Comparison of ENCODE assay signal across 1 cellular context in genomic region chr11:84430661-84431060, GRCh38.
TF ChIP-seq lines count a peak whose summit lies in the region.

No MANE protein-coding gene starts in this region.

TF ChIP-seq in GM23338, 12 proteins besides CTCF, POLR2A, EP300 and RAD21 (continued from another document):
- no peak for TF ChIP-seq ZNF462 (CRISPR knock-in tag; IDR thresholded peaks at IDR 0.05)
- TF ChIP-seq ETS1 (IDR thresholded peaks at IDR 0.05), result no peak
- no peak for TF ChIP-seq JUNB (IDR thresholded peaks at IDR 0.05; ENCODE audit: unreplicated experiment)
- TF ChIP-seq NANOG (IDR thresholded peaks at IDR 0.05; ENCODE audit: borderline replicate concordance), result no peak
- no peak for TF ChIP-seq POLR2AphosphoS5 (IDR thresholded peaks at IDR 0.05; ENCODE audit: low read depth)
- TF ChIP-seq EZH2phosphoT487 (IDR thresholded peaks at IDR 0.05; ENCODE audit: unreplicated experiment), result no peak
- no peak for TF ChIP-seq ZNF114 (CRISPR knock-in tag; IDR thresholded peaks at IDR 0.05)
TF ChIP-seq in GM23338: peak in this region for 0.
